ENCODE assay signal across 7 cellular contexts in genomic region chr15:40891810-40892448, GRCh38. TPM values are rescaled to one million over a fixed set of nuclear protein-coding genes. Genes with fewer than 3 reads are reported as not detected.
DNase-seq lines count a peak whose midpoint lies in the region; ATAC-seq, FAIRE-seq and TF ChIP-seq lines count a peak whose summit lies in the region.

No MANE protein-coding gene starts in this region.

- H3K27ac Mint-ChIP-seq in natural killer cell: peak overlapping the region in 1 of 2 donors; percentile 98

- ATAC-seq in natural killer cell (no peak), HG03108 (IDR thresholded peaks at IDR 0.05; ENCODE audit: unreplicated experiment) (no peak)
- ATAC-seq in activated CD4-positive, CD25-positive, alpha-beta regulatory T cell treated with anti-CD3 and anti-CD28 coated beads, Interleukin-2, amount 50 U/mL, for 24 hours: no peak

- H3K36me3 Mint-ChIP-seq in natural killer cell: no peaks in the 10 kb centered on the region

- intact Hi-C loops in OCI-LY7 (cut with micrococcal nuclease; ENCODE audit: unreplicated experiment) (loop anchor here (5.0 kb wide), 5 partner anchors 125 to 325 kb away; partner anchors contain the start of genes C15orf62, CCDC32, RAD51 and RPUSD2), colonic mucosa (cut with DNase I) (loop anchor here (5.0 to 10.0 kb wide), 3 partner anchors 35 to 197 kb away; partner anchors contain the start of gene RAD51), natural killer cell (cut with micrococcal nuclease) (loop anchor here (5.0 to 10.0 kb wide), 2 partner anchors 215 to 327 kb away; partner anchors contain the start of genes CCDC32 and RPUSD2)

- H3K36me3 ChIP-seq in HAP-1 (replicated peaks): peaks cover 11% of the 10 kb centered on the region
- peaks cover 11% of the 10 kb centered on the region for H3K36me3 ChIP-seq in OCI-LY7 (ENCODE audit: insufficient read depth, low read length)
- no peaks in the 10 kb centered on the region for H3K36me3 ChIP-seq in colonic mucosa

- no peaks in the 10 kb centered on the region for H3K9me3 Mint-ChIP-seq in natural killer cell

- no peaks in the 10 kb centered on the region for H3K9me3 ChIP-seq in HAP-1
- H3K9me3 ChIP-seq in OCI-LY7 (ENCODE audit: low read length): no peaks in the 10 kb centered on the region
- no peaks in the 10 kb centered on the region for H3K9me3 ChIP-seq in colonic mucosa

- H3K27me3 Mint-ChIP-seq in natural killer cell (ENCODE audit: low read depth in 2 of 2): peaks cover 0 to 5% of the 10 kb centered on the region in 2 donors

- peaks cover 18% of the 10 kb centered on the region; the same call in 1 of the 2 replicates for H3K79me2 ChIP-seq in OCI-LY7 (ENCODE audit: insufficient read depth, low read depth, low read length)

- H3K27ac ChIP-seq in OCI-LY7 (ENCODE audit: low read depth, low read length, poor library complexity, severe bottlenecking) (no peak overlapping the region), colonic mucosa (peak overlapping the region; percentile 1)

- no peaks in the 10 kb centered on the region for H3K27me3 ChIP-seq in HAP-1 (ENCODE audit: low read depth)
- no peaks in the 10 kb centered on the region for H3K27me3 ChIP-seq in colonic mucosa

- H3K4me1 ChIP-seq in HAP-1 (no peaks in the 10 kb centered on the region; the same call in 1 of the 2 replicates), OCI-LY7 (ENCODE audit: insufficient read depth, low read length, poor library complexity, severe bottlenecking) (peaks cover 36% of the 10 kb centered on the region), colonic mucosa (peaks cover 9% of the 10 kb centered on the region)

- H2AFZ ChIP-seq in OCI-LY7 (ENCODE audit: low read length): peak overlapping the region; percentile 76; the same call in 1 of the 2 replicates

- CTCF ChIA-PET in OCI-LY7 (lab: Charles Lee; ENCODE audit: unreplicated experiment): interaction anchor here (0.8 to 1.9 kb wide), 5 partner anchors 16 to 123 kb away, joined by 3 to 63 read pairs (median 3); no protein-coding TSS in a partner anchor

- H4K20me1 ChIP-seq in OCI-LY7 (ENCODE audit: insufficient read depth, low read length): 0 out of 2 replicates have a peak, but pooled peaks cover 4% of the 10 kb centered on the region

- TF ChIP-seq CTCF in D721Med (IDR thresholded peaks at IDR 0.05; ENCODE audit: insufficient read depth, missing control alignments) (peak; percentile 55), OCI-LY7 (conservative IDR thresholded peaks at IDR 0.05; ENCODE audit: low read length) (peak; percentile 89), colonic mucosa (IDR thresholded peaks at IDR 0.05) (peak; percentile 80), natural killer cell (IDR thresholded peaks at IDR 0.05) (peak; percentile 53)

- peak overlapping the region; percentile 62 for H3K4me3 Mint-ChIP-seq in natural killer cell

- H3K4me3 ChIP-seq in HAP-1 (no peak overlapping the region), OCI-LY7 (ENCODE audit: low read depth, low read length, poor library complexity, severe bottlenecking) (no peak overlapping the region), colonic mucosa (no peak overlapping the region)

- BruUV-seq in OCI-LY7 (replicated peaks; lab: Mats Ljungman, UMichigan): no TSS peak

- H3K9ac ChIP-seq in colonic mucosa (ENCODE audit: low read depth in 2 of 2, low read length in 2 of 2): peak overlapping the region in 1 of 2 donors; percentile 22

- peak overlapping the region; percentile 28; the same call in 1 of the 2 replicates for H3K4me2 ChIP-seq in OCI-LY7 (ENCODE audit: low read length)

- in situ Hi-C loops in HAP-1 (cut with MboI; ENCODE audit: low sequenced_read_pairs): no loop called here

- POLR2A ChIA-PET in OCI-LY7 (lab: Charles Lee): interaction anchor here (0.7 to 4.5 kb wide), 7 partner anchors 10 to 109 kb away, joined by 3 to 34 read pairs (median 4); no protein-coding TSS in a partner anchor

- no peak for FAIRE-seq in D721Med (lab: Jason Lieb, UNC)

- no peak for DNase-seq in D721Med (ENCODE audit: insufficient read length, low spot score)
- DNase-seq in HAP-1 (ENCODE audit: low spot score in 2 of 2): peak; percentile 52 to 61
- DNase-seq in OCI-LY7 (ENCODE audit: low spot score): peak; percentile 76
- DNase-seq in colonic mucosa: peak; percentile 76
- no peak for DNase-seq in natural killer cell

- peaks cover 37% of the 10 kb centered on the region in 2 donors for H3K4me1 Mint-ChIP-seq in natural killer cell

- no peaks in the 10 kb centered on the region for H3K9me2 ChIP-seq in OCI-LY7 (ENCODE audit: insufficient read depth, low read length)

RNA-seq across cellular contexts. Expression of gene VPS18, which starts 2.3 kb away (rescaled TPM):
- 24.5 and 26.2 TPM in 2 replicates for total RNA-seq in OCI-LY7 (2014; rRNA removed; shearing (Covaris generic))
- total RNA-seq in OCI-LY7 (2022) (26.4 and 30.7 TPM in 2 replicates), colonic mucosa (10 to 100 TPM; 18.3 to 19.2 TPM), natural killer cell (10 to 100 TPM; 30.8 to 35.6 (median 34.1) TPM)

RNA-seq across cellular contexts. Expression of gene RHOV, which starts 17.9 kb away (rescaled TPM):
- total RNA-seq in OCI-LY7 (2014; rRNA removed; shearing (Covaris generic)): 0.80 and 1.5 TPM in 2 replicates
- 0.63 and 0.85 TPM in 2 replicates for total RNA-seq in OCI-LY7 (2022)
- 10 to 100 TPM; 14.9 to 18.6 TPM for total RNA-seq in colonic mucosa
- not detected for total RNA-seq in natural killer cell

RNA-seq across cellular contexts. Expression of gene DLL4, which starts 37.2 kb away (rescaled TPM):
- total RNA-seq in OCI-LY7 (2014; rRNA removed; shearing (Covaris generic)): 0.19 TPM in 1 of 2 replicates, not detected in the other
- 0.15 TPM in 1 of 2 replicates, not detected in the other for total RNA-seq in OCI-LY7 (2022)
- total RNA-seq in colonic mucosa: 10 to 100 TPM; 18.5 to 21.6 TPM
- under 1 TPM in 2 of 3 donors, not detected in 1; 0.10 to 0.16 TPM for total RNA-seq in natural killer cell

RNA-seq across cellular contexts. Expression of gene SPINT1, which starts 48.1 kb away (rescaled TPM):
- total RNA-seq in OCI-LY7 (2014; rRNA removed; shearing (Covaris generic)): 0.10 TPM in 1 of 2 replicates, not detected in the other
- total RNA-seq in OCI-LY7 (2022): 2.0 and 2.4 TPM in 2 replicates
- 100 to 1,000 TPM; 280 to 330 TPM for total RNA-seq in colonic mucosa
- 1 to 10 TPM in 2 of 3 donors, under 1 TPM in 1; 0.41 to 3.1 (median 1.7) TPM for total RNA-seq in natural killer cell

Comparison
In these comparisons a context has a peak if more than half of its experiments do, and no peak if none do; other contexts are left out.
1. DNase-seq: peak in HAP-1 (2 of 2), OCI-LY7 (single experiment) and colonic mucosa (single experiment); none in D721Med (single experiment) and natural killer cell (single experiment).
2. RNA of gene RHOV, which starts 17.9 kb away (total RNA-seq): 14.9 to 18.6 TPM in colonic mucosa; 0.63 to 1.5 TPM in OCI-LY7 and not detected in natural killer cell; every median in the first group is over 4 times any median in the second.
3. RNA of gene DLL4, which starts 37.2 kb away (total RNA-seq): 18.5 to 21.6 TPM in colonic mucosa; 0.15 to 0.19 TPM in OCI-LY7 and 0.10 to 0.16 TPM in natural killer cell; every median in the first group is over 10 times any median in the second.
4. Peak in every context shown above with its lines, with median percentiles within 50 percentile points of each other: CTCF ChIP-seq.